ENCODE assay signal across 1 cellular context in the genomic region with DNA sequence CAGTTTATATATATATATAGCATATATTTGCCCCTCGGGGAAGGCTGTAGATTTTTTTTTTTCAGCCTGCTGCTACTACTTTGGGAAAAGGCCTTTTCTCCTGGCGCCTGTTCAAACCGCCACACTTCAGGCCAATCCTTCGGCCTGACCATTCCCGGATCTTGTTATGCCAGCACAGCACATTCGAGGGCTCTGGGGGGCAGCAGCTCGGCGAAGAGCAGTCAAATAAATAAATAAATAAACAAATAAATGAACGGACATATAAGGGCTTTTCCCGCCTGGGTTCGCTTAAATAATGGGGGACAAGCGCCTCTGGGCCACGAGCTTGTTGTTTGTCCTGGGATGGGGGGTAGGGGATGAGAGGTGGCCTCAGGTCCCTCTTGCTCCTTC.
TF ChIP-seq lines count a peak whose summit lies in the region.

No MANE protein-coding gene starts in this region.

TF ChIP-seq in H1, 55 proteins besides CTCF, POLR2A, EP300 and RAD21:
- TF ChIP-seq POU5F1 (IDR thresholded peaks at IDR 0.05; ENCODE audit: low read depth, low read length) = no peak
- no peak for TF ChIP-seq SUZ12 (IDR thresholded peaks at IDR 0.05; ENCODE audit: low read length)
- no peak for TF ChIP-seq NRF1 (IDR thresholded peaks at IDR 0.05; ENCODE audit: low read depth, low read length)
- no peak for TF ChIP-seq NANOG (IDR thresholded peaks at IDR 0.05; ENCODE audit: insufficient read depth, low read depth, low read length, poor library complexity, severe bottlenecking)
- no peak for TF ChIP-seq CTBP2 (IDR thresholded peaks at IDR 0.05; ENCODE audit: borderline replicate concordance, insufficient read depth, insufficient read length, low read length)
- TF ChIP-seq CBX5 (IDR thresholded peaks at IDR 0.05; ENCODE audit: low read depth, low read length) = no peak
- TF ChIP-seq, protein P1, sequence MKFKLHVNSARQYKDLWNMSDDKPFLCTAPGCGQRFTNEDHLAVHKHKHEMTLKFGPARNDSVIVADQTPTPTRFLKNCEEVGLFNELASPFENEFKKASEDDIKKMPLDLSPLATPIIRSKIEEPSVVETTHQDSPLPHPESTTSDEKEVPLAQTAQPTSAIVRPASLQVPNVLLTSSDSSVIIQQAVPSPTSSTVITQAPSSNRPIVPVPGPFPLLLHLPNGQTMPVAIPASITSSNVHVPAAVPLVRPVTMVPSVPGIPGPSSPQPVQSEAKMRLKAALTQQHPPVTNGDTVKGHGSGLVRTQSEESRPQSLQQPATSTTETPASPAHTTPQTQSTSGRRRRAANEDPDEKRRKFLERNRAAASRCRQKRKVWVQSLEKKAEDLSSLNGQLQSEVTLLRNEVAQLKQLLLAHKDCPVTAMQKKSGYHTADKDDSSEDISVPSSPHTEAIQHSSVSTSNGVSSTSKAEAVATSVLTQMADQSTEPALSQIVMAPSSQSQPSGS (IDR thresholded peaks at IDR 0.05; ENCODE audit: low read length) = no peak
- no peak for TF ChIP-seq CBX8 (IDR thresholded peaks at IDR 0.05; ENCODE audit: borderline replicate concordance, low read depth, low read length)
- TF ChIP-seq CEBPB (IDR thresholded peaks at IDR 0.05; ENCODE audit: low read depth, low read length) = no peak
- TF ChIP-seq KDM4A (IDR thresholded peaks at IDR 0.05; ENCODE audit: low read depth, low read length, severe bottlenecking) = no peak
- no peak for TF ChIP-seq EZH2 (IDR thresholded peaks at IDR 0.05; ENCODE audit: low read depth, low read length, severe bottlenecking)
- TF ChIP-seq TAF7 (optimal IDR thresholded peaks at IDR 0.05; ENCODE audit: borderline replicate concordance, low read depth, low read length) = no peak
